Comparison of ENCODE assay signal across 2 cellular contexts in the genomic region with DNA sequence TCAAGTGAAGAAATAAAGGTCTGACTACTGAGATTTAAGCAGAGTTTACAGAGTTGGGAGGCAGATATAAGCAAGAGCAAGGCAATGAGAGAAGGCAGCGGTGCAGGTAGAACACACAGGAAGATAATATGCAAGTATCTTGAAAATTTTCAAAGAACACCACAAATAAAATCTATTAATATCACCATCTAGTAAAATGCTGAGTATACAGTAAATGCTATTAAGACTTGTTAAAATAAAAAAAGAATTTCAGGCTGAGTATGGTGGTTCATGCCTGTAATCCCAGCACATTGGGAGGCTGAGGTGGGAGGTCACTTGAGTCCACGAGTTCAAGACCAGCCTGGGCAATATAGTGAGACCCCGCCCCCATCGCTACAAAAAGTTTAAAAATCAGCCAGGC.
A peak's percentile ranks its signal among the peaks of the same experiment; 100 is the strongest.
TF ChIP-seq lines count a peak whose summit lies in the region.

No MANE protein-coding gene starts in this region.

TF ChIP-seq in A549, 52 proteins besides CTCF, POLR2A, EP300 and RAD21:
- TF ChIP-seq, protein P1, sequence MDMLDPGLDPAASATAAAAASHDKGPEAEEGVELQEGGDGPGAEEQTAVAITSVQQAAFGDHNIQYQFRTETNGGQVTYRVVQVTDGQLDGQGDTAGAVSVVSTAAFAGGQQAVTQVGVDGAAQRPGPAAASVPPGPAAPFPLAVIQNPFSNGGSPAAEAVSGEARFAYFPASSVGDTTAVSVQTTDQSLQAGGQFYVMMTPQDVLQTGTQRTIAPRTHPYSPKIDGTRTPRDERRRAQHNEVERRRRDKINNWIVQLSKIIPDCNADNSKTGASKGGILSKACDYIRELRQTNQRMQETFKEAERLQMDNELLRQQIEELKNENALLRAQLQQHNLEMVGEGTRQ (IDR thresholded peaks at IDR 0.05): no peak
- TF ChIP-seq, protein P2, sequence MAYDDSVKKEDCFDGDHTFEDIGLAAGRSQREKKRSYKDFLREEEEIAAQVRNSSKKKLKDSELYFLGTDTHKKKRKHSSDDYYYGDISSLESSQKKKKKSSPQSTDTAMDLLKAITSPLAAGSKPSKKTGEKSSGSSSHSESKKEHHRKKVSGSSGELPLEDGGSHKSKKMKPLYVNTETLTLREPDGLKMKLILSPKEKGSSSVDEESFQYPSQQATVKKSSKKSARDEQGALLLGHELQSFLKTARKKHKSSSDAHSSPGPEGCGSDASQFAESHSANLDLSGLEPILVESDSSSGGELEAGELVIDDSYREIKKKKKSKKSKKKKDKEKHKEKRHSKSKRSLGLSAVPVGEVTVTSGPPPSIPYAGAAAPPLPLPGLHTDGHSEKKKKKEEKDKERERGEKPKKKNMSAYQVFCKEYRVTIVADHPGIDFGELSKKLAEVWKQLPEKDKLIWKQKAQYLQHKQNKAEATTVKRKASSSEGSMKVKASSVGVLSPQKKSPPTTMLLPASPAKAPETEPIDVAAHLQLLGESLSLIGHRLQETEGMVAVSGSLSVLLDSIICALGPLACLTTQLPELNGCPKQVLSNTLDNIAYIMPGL (CRISPR knock-in tag; IDR thresholded peaks at IDR 0.05; ENCODE audit: borderline replicate concordance): no peak
- peak; percentile 52 for TF ChIP-seq MAFK (IDR thresholded peaks at IDR 0.05; ENCODE audit: partially characterized antibody)
TF ChIP-seq in A549: peak in this region for 1.

TF ChIP-seq in IMR-90, 13 proteins besides CTCF, POLR2A, EP300 and RAD21:
- TF ChIP-seq RCOR1 (IDR thresholded peaks at IDR 0.05; ENCODE audit: insufficient replicate concordance, low read length): no peak
- peak; percentile 57 for TF ChIP-seq MAFK (IDR thresholded peaks at IDR 0.05; ENCODE audit: low read depth, low read length)
